In the genomic region with DNA sequence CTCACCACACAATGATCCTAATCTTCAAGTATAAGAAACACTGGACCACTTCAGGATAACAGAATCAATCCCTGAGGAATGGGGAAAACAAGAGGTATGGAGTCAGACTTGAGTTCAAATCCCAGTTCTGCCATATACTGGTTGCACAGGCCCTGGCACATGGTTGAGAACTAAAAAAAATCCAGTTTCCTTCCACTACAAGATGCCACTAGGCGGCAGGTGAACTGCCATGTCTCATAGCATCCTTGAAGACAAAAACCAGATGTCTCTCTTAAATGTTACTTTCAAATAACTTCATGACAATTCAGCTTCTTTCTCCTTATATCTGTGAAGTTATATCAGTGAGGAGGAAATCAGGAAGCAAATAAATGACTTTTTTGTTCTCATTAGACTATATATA, we compare ENCODE assay signal across 1 cellular context.
TF ChIP-seq lines count a peak whose summit lies in the region.

No MANE protein-coding gene starts in this region.

TF ChIP-seq in GM12878, 131 proteins besides CTCF, POLR2A, EP300 and RAD21:
- TF ChIP-seq HCFC1 (IDR thresholded peaks at IDR 0.05; ENCODE audit: low read length) (no peak), POLR2AphosphoS5 (IDR thresholded peaks at IDR 0.05; ENCODE audit: low read length) (no peak), YY1 (IDR thresholded peaks at IDR 0.05; ENCODE audit: low read depth, low read length) (no peak), SIN3A (IDR thresholded peaks at IDR 0.05; ENCODE audit: low read depth, low read length) (no peak), ZNF217 (IDR thresholded peaks at IDR 0.05) (no peak), CBFB (IDR thresholded peaks at IDR 0.05; ENCODE audit: low read depth) (no peak), IKZF1 (conservative IDR thresholded peaks at IDR 0.05) (no peak), RCOR1 (conservative IDR thresholded peaks at IDR 0.05; ENCODE audit: low read depth, low read length) (no peak), EZH2 (IDR thresholded peaks at IDR 0.05; ENCODE audit: borderline replicate concordance, control insufficient read depth, low read depth, low read length) (no peak), YBX1 (IDR thresholded peaks at IDR 0.05) (no peak), BRCA1 (IDR thresholded peaks at IDR 0.05; ENCODE audit: low read depth, low read length) (no peak), PAX8 (IDR thresholded peaks at IDR 0.05) (no peak), SPI1 (IDR thresholded peaks at IDR 0.05; ENCODE audit: borderline replicate concordance, insufficient read depth, low read depth, low read length) (no peak)
- TF ChIP-seq, protein P1, sequence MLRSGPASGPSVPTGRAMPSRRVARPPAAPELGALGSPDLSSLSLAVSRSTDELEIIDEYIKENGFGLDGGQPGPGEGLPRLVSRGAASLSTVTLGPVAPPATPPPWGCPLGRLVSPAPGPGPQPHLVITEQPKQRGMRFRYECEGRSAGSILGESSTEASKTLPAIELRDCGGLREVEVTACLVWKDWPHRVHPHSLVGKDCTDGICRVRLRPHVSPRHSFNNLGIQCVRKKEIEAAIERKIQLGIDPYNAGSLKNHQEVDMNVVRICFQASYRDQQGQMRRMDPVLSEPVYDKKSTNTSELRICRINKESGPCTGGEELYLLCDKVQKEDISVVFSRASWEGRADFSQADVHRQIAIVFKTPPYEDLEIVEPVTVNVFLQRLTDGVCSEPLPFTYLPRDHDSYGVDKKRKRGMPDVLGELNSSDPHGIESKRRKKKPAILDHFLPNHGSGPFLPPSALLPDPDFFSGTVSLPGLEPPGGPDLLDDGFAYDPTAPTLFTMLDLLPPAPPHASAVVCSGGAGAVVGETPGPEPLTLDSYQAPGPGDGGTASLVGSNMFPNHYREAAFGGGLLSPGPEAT (IDR thresholded peaks at IDR 0.05; ENCODE audit: low read depth) = no peak
